16 cellular contexts compared by ENCODE assay signal in the genomic region with DNA sequence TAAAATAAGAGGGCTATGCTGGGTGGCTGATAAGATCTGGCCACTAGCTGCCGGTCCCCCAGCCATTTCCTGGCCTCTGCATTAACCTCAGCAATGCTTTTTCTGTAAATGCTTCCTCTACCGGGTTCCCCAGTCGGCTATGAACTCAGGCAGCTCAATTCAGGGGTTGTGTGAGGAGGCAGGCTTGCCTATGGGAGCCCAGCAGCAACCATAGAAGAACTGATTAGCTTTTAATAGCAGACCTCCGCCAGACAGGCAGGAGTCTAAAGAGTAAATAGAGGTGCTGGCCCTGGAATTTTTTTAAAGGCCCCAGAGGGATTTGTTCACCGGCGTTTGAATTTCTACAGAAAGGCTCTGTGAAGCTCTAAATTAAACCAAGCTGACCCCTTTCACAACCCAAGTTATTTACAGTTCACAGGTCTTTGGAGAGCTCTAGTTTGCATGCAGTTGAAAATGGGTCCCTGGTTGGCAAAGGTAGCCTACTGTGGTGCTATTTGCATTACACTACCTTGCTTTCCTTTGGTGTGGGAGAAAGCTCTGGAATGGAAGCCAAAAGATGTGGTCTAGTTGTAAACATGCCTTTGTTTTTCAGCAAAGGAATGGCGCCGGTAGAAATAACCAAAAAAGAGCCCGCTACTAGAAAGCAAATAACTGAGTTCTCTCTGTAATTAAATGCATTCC.
DNase-seq lines count a peak whose midpoint lies in the region; FAIRE-seq and TF ChIP-seq lines count a peak whose summit lies in the region.
"Had no signal": no experiment of that assay in that cellular context is flagged by ENCODE, and none has a peak within 500 bp of the region (broad histone marks: within the 10 kb centered on the region; RNA-seq: fewer than 3 reads in every experiment).

No MANE protein-coding gene starts in this region.

- H3K27ac ChIP-seq in HUES64 (ENCODE audit: low read depth, low read length) (peak overlapping the region; percentile 98), mesenchymal stem cell (ENCODE audit: low read length, poor library complexity, severe bottlenecking) (no peak overlapping the region), spleen (no peak overlapping the region), kidney (ENCODE audit: low read depth in 2 of 2, low read length in 2 of 2) (no peak overlapping the region)

- peak overlapping the region; percentile 35 for H4K91ac ChIP-seq in mesenchymal stem cell (ENCODE audit: low read length)

- H3K27me3 Mint-ChIP-seq in Caco-2 (ENCODE audit: insufficient read depth, unreplicated experiment) (no peaks in the 10 kb centered on the region), brain (peaks cover 9% of the 10 kb centered on the region)

- H3K4ac ChIP-seq in mesenchymal stem cell (ENCODE audit: low read depth in 1 of 2, low read length in 2 of 2): peak overlapping the region in 1 of 2 experiments; percentile 16

- H2BK120ac ChIP-seq in mesenchymal stem cell (ENCODE audit: low read depth, low read length): no peak overlapping the region

- no peak for TF ChIP-seq CTCF in Caco-2 (IDR thresholded peaks at IDR 0.05; ENCODE audit: insufficient read depth in 1 of 2, low read depth in 1 of 2, low read length in 1 of 2, severe bottlenecking in 1 of 2, unreplicated experiment in 1 of 2)
- no peak for TF ChIP-seq CTCF in brain (conservative IDR thresholded peaks at IDR 0.05)
- TF ChIP-seq CTCF in spleen (IDR thresholded peaks at IDR 0.05 in 8 of 11, conservative IDR thresholded peaks at IDR 0.05 in 3 of 11): no peak
- TF ChIP-seq CTCF in kidney (IDR thresholded peaks at IDR 0.05; ENCODE audit: borderline replicate concordance, extremely low read depth, insufficient read depth): no peak

- no TSS peak for BruUV-seq in Caco-2 (replicated peaks; lab: Mats Ljungman, UMichigan)

- DNase-seq in Caco-2 (peak; percentile 49 to 51), mesenchymal stem cell (peak; percentile 32), spleen (no peak), NCI-H774 (lab: John Stamatoyannopoulos, UW) (no peak), kidney (no peak)
- DNase-seq in activated effector memory CD4-positive, alpha-beta T cell treated with Interleukin-2 at 50 U/mL for 16 hours: no peak
- DNase-seq: activated CD4-positive, alpha-beta T cell treated with anti-CD3 and anti-CD28 coated beads for 48 hours; DMS53; mammary epithelial cell; NCI-H187 treated with DMSO at 0.1 percent for 48 hours; stimulated activated CD4-positive, alpha-beta T cell treated with anti-CD3 and anti-CD28 coated beads, Interleukin-2, amount 100 ng/mL, for 48 hours had no signal

- peak overlapping the region; percentile 22 for H4K8ac ChIP-seq in mesenchymal stem cell (ENCODE audit: low read length)

- H2BK15ac ChIP-seq in mesenchymal stem cell (ENCODE audit: low read depth, poor library complexity, severe bottlenecking): no peak overlapping the region

- no peaks in the 10 kb centered on the region for H3K27me3 ChIP-seq in Caco-2 (replicated peaks; ENCODE audit: control insufficient read depth, insufficient read depth, low read length)
- H3K27me3 ChIP-seq in HUES64 (ENCODE audit: insufficient read depth, low read length): no peaks in the 10 kb centered on the region
- peaks cover 0 to 6% of the 10 kb centered on the region in 2 experiments for H3K27me3 ChIP-seq in mesenchymal stem cell (ENCODE audit: control insufficient read depth in 1 of 2, insufficient read depth in 1 of 2, low read length in 2 of 2)
- no peaks in the 10 kb centered on the region for H3K27me3 ChIP-seq in spleen (replicated peaks in 1 of 7)

- H3K9me3 Mint-ChIP-seq in Caco-2 (ENCODE audit: unreplicated experiment) (peaks cover 12% of the 10 kb centered on the region), brain (peaks cover under 1 to 5% (median 3%) of the 10 kb centered on the region in 5 experiments)
- H3K9me3 Mint-ChIP-seq: activated T-helper 1 cell treated with anti-CD3 and anti-CD28 coated beads, Interleukin-12 subunit alpha, Interleukin-12 subunit beta, Interleukin-2, Interleukin-4 antibody, amounts not matched to agents 30 ng/mL and 10 ng/mL and 1 ng/mL, durations not matched to agents 14 hours and 24 hours and 36 hours; T-helper 1 cell treated with Interleukin-12 subunit alpha and Interleukin-12 subunit beta and Interleukin-4 antibody, amounts not matched to agents 30 μg/mL and 1 μg/mL, for 36 hours had no signal

- H3K9me3 ChIP-seq in Caco-2: no peaks in the 10 kb centered on the region
- no peaks in the 10 kb centered on the region for H3K9me3 ChIP-seq in HUES64 (ENCODE audit: insufficient read depth, low read depth, low read length)
- H3K9me3 ChIP-seq in mesenchymal stem cell (ENCODE audit: control insufficient read depth, low read length): peaks cover under 1% of the 10 kb centered on the region
- peaks cover 0 to 5% (median 2%) of the 10 kb centered on the region in 8 donors for H3K9me3 ChIP-seq in spleen
- H3K9me3 ChIP-seq in kidney (ENCODE audit: control insufficient read depth in 1 of 2, low read length in 2 of 2): peaks cover 0 to under 1% of the 10 kb centered on the region in 2 donors

- H3K9ac ChIP-seq in HUES64 (ENCODE audit: low read depth, low read length) (peak overlapping the region; percentile 59), mesenchymal stem cell (ENCODE audit: low read length) (no peak overlapping the region), kidney (ENCODE audit: low read length in 2 of 2) (no peak overlapping the region)

- CTCF ChIA-PET in Caco-2 (lab: Charles Lee): interaction anchor here (0.6 kb wide), 1 partner anchor 19 kb away, joined by 3 read pairs; no protein-coding TSS in a partner anchor

- intact Hi-C loops in Caco-2 (cut with micrococcal nuclease; ENCODE audit: unreplicated experiment) (loop anchor here (1.0 to 5.0 kb wide), 2 partner anchors 22 to 287 kb away; no protein-coding TSS in a partner anchor), spleen (cut with DNase I; ENCODE audit: low total_unique reads) (no loop called here), kidney (cut with DNase I) (no loop called here)

- H3K4me3 ChIP-seq in Caco-2 (ENCODE audit: low read depth, low read length): no peak overlapping the region
- no peak overlapping the region for H3K4me3 ChIP-seq in HUES64 (ENCODE audit: low read length)
- no peak overlapping the region for H3K4me3 ChIP-seq in mesenchymal stem cell (ENCODE audit: insufficient read depth in 1 of 2, low read depth in 1 of 2, low read length in 2 of 2)
- H3K4me3 ChIP-seq in spleen: no peak overlapping the region
- H3K4me3 ChIP-seq in kidney (ENCODE audit: low read length in 2 of 2): no peak overlapping the region

- TF ChIP-seq POLR2A in spleen (IDR thresholded peaks at IDR 0.05): no peak

- 1% methylated on average over 9 of the region's 9 CpGs for WGBS in HUES64
- 9% methylated on average over 6 of the region's 9 CpGs for WGBS in mesenchymal stem cell
- 51 to 62% (median 54%) methylated on average over 9 of the region's 9 CpGs for WGBS in spleen, 5 donors

- H3K36me3 Mint-ChIP-seq in Caco-2 (ENCODE audit: insufficient read depth, unreplicated experiment) (peaks cover 6% of the 10 kb centered on the region), brain (no peaks in the 10 kb centered on the region)
- H3K36me3 Mint-ChIP-seq: stimulated activated effector memory CD8-positive, alpha-beta T cell treated with anti-CD3 and anti-CD28 coated beads, Interleukin-12 subunit alpha, Interleukin-12 subunit beta, amount 100 ng/mL, for 72 hours had no signal

- H3K4me1 Mint-ChIP-seq in Caco-2 (ENCODE audit: low read depth, unreplicated experiment): peaks cover 24% of the 10 kb centered on the region
- H3K4me1 Mint-ChIP-seq in brain: peaks cover 39% of the 10 kb centered on the region
- H3K4me1 Mint-ChIP-seq: stimulated activated effector memory CD8-positive, alpha-beta T cell treated with anti-CD3 and anti-CD28 coated beads, Interleukin-12 subunit alpha, Interleukin-12 subunit beta, amount 100 ng/mL, for 72 hours had no signal

- H3K14ac ChIP-seq in mesenchymal stem cell (ENCODE audit: low read length in 2 of 2): no peak overlapping the region

- FAIRE-seq in kidney (lab: Jason Lieb, UNC): no peak

- H3K18ac ChIP-seq in mesenchymal stem cell (ENCODE audit: low read depth in 1 of 2, low read length in 2 of 2): peak overlapping the region; percentile 52 to 78

- POLR2A ChIA-PET in Caco-2 (lab: Charles Lee): interaction anchor here (0.6 kb wide), 4 partner anchors 21 to 132 kb away, joined by 4 to 7 read pairs (median 6); no protein-coding TSS in a partner anchor

- H3K27ac Mint-ChIP-seq in Caco-2 (ENCODE audit: unreplicated experiment) (peak overlapping the region; percentile 43), brain (peak overlapping the region in 3 of 5 experiments; percentile 69 to 81 (median 75))
- H3K27ac Mint-ChIP-seq: activated T-helper 1 cell treated with anti-CD3 and anti-CD28 coated beads, Interleukin-12 subunit alpha, Interleukin-12 subunit beta, Interleukin-2, Interleukin-4 antibody, amounts not matched to agents 30 ng/mL and 10 ng/mL and 1 ng/mL, durations not matched to agents 14 hours and 24 hours and 36 hours; stimulated activated effector memory CD8-positive, alpha-beta T cell treated with anti-CD3 and anti-CD28 coated beads, Interleukin-12 subunit alpha, Interleukin-12 subunit beta, amount 100 ng/mL, for 72 hours; T-helper 1 cell treated with Interleukin-12 subunit alpha and Interleukin-12 subunit beta and Interleukin-4 antibody, amounts not matched to agents 30 μg/mL and 1 μg/mL, for 36 hours had no signal

- no peak overlapping the region for H2BK5ac ChIP-seq in mesenchymal stem cell (ENCODE audit: low read depth, low read length, poor library complexity, severe bottlenecking)

- peaks cover 34% of the 10 kb centered on the region for H3K4me1 ChIP-seq in Caco-2
- peaks cover 53% of the 10 kb centered on the region for H3K4me1 ChIP-seq in HUES64 (ENCODE audit: insufficient read depth, low read length)
- H3K4me1 ChIP-seq in mesenchymal stem cell (ENCODE audit: control insufficient read depth, insufficient read depth, low read depth, low read length): no peaks in the 10 kb centered on the region
- no peaks in the 10 kb centered on the region for H3K4me1 ChIP-seq in spleen
- no peaks in the 10 kb centered on the region for H3K4me1 ChIP-seq in kidney (ENCODE audit: control insufficient read depth in 1 of 2, insufficient read depth in 1 of 2, low read depth in 1 of 2, low read length in 2 of 2)

- H3K23ac ChIP-seq in mesenchymal stem cell (ENCODE audit: low read length in 2 of 2): no peak overlapping the region

- H3K4me2 ChIP-seq in mesenchymal stem cell (ENCODE audit: low read length, poor library complexity, severe bottlenecking): no peak overlapping the region

- no peak overlapping the region for H2AK5ac ChIP-seq in mesenchymal stem cell (ENCODE audit: low read length, severe bottlenecking)

- H2AFZ ChIP-seq in mesenchymal stem cell (ENCODE audit: low read depth, low read length): peak overlapping the region; percentile 27

- H3K36me3 ChIP-seq in Caco-2 (ENCODE audit: control insufficient read depth, insufficient read depth, low read length) (no peaks in the 10 kb centered on the region), HUES64 (ENCODE audit: insufficient read depth, low read length) (no peaks in the 10 kb centered on the region), mesenchymal stem cell (ENCODE audit: control insufficient read depth in 1 of 2, insufficient read depth in 2 of 2, low read depth in 1 of 2, low read length in 2 of 2) (no peaks in the 10 kb centered on the region), spleen (no peaks in the 10 kb centered on the region), kidney (ENCODE audit: control insufficient read depth in 1 of 2, insufficient read depth in 2 of 2, low read length in 2 of 2) (no peaks in the 10 kb centered on the region)

- no peak overlapping the region for H2BK12ac ChIP-seq in mesenchymal stem cell (ENCODE audit: low read length in 2 of 2)

- H3K4me3 Mint-ChIP-seq in Caco-2 (ENCODE audit: unreplicated experiment) (no peak overlapping the region), brain (peak overlapping the region in 1 of 5 experiments; percentile 44)
- H3K4me3 Mint-ChIP-seq: activated T-helper 1 cell treated with anti-CD3 and anti-CD28 coated beads, Interleukin-12 subunit alpha, Interleukin-12 subunit beta, Interleukin-2, Interleukin-4 antibody, amounts not matched to agents 30 ng/mL and 10 ng/mL and 1 ng/mL, durations not matched to agents 14 hours and 24 hours and 36 hours; stimulated activated effector memory CD8-positive, alpha-beta T cell treated with anti-CD3 and anti-CD28 coated beads, Interleukin-12 subunit alpha, Interleukin-12 subunit beta, amount 100 ng/mL, for 72 hours; T-helper 1 cell treated with Interleukin-12 subunit alpha and Interleukin-12 subunit beta and Interleukin-4 antibody, amounts not matched to agents 30 μg/mL and 1 μg/mL, for 36 hours had no signal

- no peaks in the 10 kb centered on the region for H3K79me1 ChIP-seq in mesenchymal stem cell (replicated peaks; ENCODE audit: low read length, poor library complexity, severe bottlenecking)

Comparison
In these comparisons a context has a peak if more than half of its experiments do, and no peak if none do; other contexts are left out.
1. DNase-seq: peak in Caco-2 (2 of 2) and mesenchymal stem cell (single experiment); none in spleen (single experiment), NCI-H774 (single experiment), activated effector memory CD4-positive, alpha-beta T cell treated with Interleukin-2 at 50 U/mL for 16 hours (single experiment) and kidney (single experiment).